9 cellular contexts compared by ENCODE assay signal in the genomic region with DNA sequence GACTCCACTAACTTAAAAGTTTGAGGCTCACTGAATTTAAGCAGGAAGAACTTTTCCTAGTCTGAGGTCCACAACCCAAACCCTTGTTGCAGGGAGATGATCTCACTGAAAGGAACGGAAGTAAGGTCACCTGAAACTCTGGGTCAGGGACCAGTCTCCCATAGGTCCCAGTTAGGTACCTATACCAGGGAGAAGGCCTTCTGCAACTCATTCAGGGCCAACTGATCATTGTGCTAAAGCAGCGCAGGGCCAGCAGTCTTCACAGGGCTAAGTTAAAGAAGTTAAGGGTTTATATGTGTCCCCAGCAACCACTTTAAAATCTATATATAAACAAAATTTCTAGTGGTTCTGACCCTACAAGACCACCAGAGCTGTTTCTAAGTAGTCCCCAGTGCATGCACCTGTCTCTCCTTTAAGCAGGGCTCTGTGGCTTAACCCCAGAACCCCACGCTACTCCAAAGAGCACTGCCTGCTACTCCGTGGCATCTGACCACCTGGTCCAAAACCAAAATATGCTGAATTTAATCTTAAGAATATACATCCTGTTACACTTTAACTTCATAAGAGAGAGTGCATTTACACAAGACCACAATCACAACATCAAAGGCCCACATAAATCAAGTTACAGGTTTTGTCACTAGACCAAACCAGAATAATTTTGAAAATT. TPM values are rescaled to one million over a fixed set of nuclear protein-coding genes. Genes with fewer than 3 reads are reported as not detected.
A peak's percentile ranks its signal among the peaks of the same experiment; 100 is the strongest.
DNase-seq lines count a peak whose midpoint lies in the region; ATAC-seq and TF ChIP-seq lines count a peak whose summit lies in the region.
"Had no signal": no experiment of that assay in that cellular context is flagged by ENCODE, and none has a peak within 500 bp of the region (broad histone marks: within the 10 kb centered on the region; RNA-seq: fewer than 3 reads in every experiment).

No MANE protein-coding gene starts in this region.

- peak; percentile 57 for DNase-seq in DND-41
- DNase-seq in NT2/D1 (ENCODE audit: low read depth, low spot score) = no peak
- no peak for DNase-seq in progenitor cell of endocrine pancreas (ENCODE audit: low spot score, unreplicated experiment)
- DNase-seq in NCI-H2081 treated with DMSO at 0.1 percent for 48 hours (lab: John Stamatoyannopoulos, UW) = no peak
- no peak for DNase-seq in GM19240 (ENCODE audit: insufficient read length, low spot score)
- DNase-seq: NCI-H1105 had no signal

- no peaks in the 10 kb centered on the region for H3K27me3 Mint-ChIP-seq in progenitor cell of endocrine pancreas

- peak overlapping the region; percentile 47 for H3K4me3 Mint-ChIP-seq in progenitor cell of endocrine pancreas (ENCODE audit: low read depth)

- H3K27ac ChIP-seq in DND-41 (ENCODE audit: low read length) (peak overlapping the region; percentile 64), duodenal mucosa (ENCODE audit: low read depth, low read length) (no peak overlapping the region)

- no peak overlapping the region for H2AFZ ChIP-seq in DND-41 (ENCODE audit: low read depth, low read length)

- H4K20me1 ChIP-seq in DND-41 (ENCODE audit: insufficient read depth, low read length) = peaks cover 67% of the 10 kb centered on the region

- H3K9me3 Mint-ChIP-seq in progenitor cell of endocrine pancreas (ENCODE audit: low read depth) = peaks cover 2% of the 10 kb centered on the region

- peaks cover 73% of the 10 kb centered on the region for H3K4me1 ChIP-seq in DND-41 (ENCODE audit: insufficient read depth, low read length)
- H3K4me1 ChIP-seq in NT2/D1 (ENCODE audit: insufficient read depth, insufficient read length) = no peaks in the 10 kb centered on the region
- H3K4me1 ChIP-seq in duodenal mucosa (ENCODE audit: control insufficient read depth in 1 of 2, insufficient read depth in 2 of 2, low read length in 2 of 2) = peaks cover 28 to 32% of the 10 kb centered on the region in 2 donors

- H3K4me3 ChIP-seq in DND-41 (ENCODE audit: low read depth in 1 of 2, low read length in 2 of 2) = peak overlapping the region; percentile 70 to 95; a peak in 2 of 4 replicates
- no peak overlapping the region for H3K4me3 ChIP-seq in NT2/D1 (ENCODE audit: insufficient read length, low read depth)
- peak overlapping the region; percentile 20 to 42 for H3K4me3 ChIP-seq in duodenal mucosa (ENCODE audit: low read depth in 1 of 2, low read length in 2 of 2)

- peak overlapping the region; percentile 74 for H3K4me2 ChIP-seq in DND-41 (ENCODE audit: insufficient read depth, low read length)

- H3K36me3 Mint-ChIP-seq in progenitor cell of endocrine pancreas (ENCODE audit: insufficient read depth) = peaks cover 18% of the 10 kb centered on the region

- peaks cover 81% of the 10 kb centered on the region for H3K79me2 ChIP-seq in DND-41 (ENCODE audit: insufficient read depth, low read length)

- H3K36me3 ChIP-seq in DND-41 (ENCODE audit: insufficient read depth, low read length) (peaks cover 71% of the 10 kb centered on the region), NT2/D1 (ENCODE audit: insufficient read depth, insufficient read length, low read length) (peaks cover 61% of the 10 kb centered on the region), duodenal mucosa (ENCODE audit: control insufficient read depth in 1 of 2, insufficient read depth in 2 of 2, low read length in 2 of 2) (peaks cover 7 to 29% of the 10 kb centered on the region in 2 donors)

- H3K27me3 ChIP-seq in DND-41 (ENCODE audit: insufficient read depth, low read length, poor library complexity) (no peaks in the 10 kb centered on the region), NT2/D1 (ENCODE audit: insufficient read depth, insufficient read length) (no peaks in the 10 kb centered on the region), duodenal mucosa (ENCODE audit: control insufficient read depth in 1 of 2, insufficient read depth in 2 of 2, low read length in 2 of 2) (no peaks in the 10 kb centered on the region)

- peaks cover 33% of the 10 kb centered on the region for H3K4me1 Mint-ChIP-seq in progenitor cell of endocrine pancreas (ENCODE audit: low read depth)

- H3K9ac ChIP-seq in DND-41 (ENCODE audit: low read depth, low read length) (peak overlapping the region; percentile 93), NT2/D1 (ENCODE audit: insufficient read length, low read depth) (peak overlapping the region; percentile 0), duodenal mucosa (ENCODE audit: low read depth in 1 of 2, low read length in 2 of 2) (no peak overlapping the region)

- H3K27ac Mint-ChIP-seq in progenitor cell of endocrine pancreas = peak overlapping the region; percentile 76

- H3K9me3 ChIP-seq in DND-41 (ENCODE audit: insufficient read depth, low read length, severe bottlenecking) (no peaks in the 10 kb centered on the region), NT2/D1 (ENCODE audit: insufficient read depth, low read length) (peaks cover 7% of the 10 kb centered on the region; the same call in 1 of the 2 replicates), duodenal mucosa (ENCODE audit: control insufficient read depth in 1 of 2, low read length in 2 of 2) (no peaks in the 10 kb centered on the region)

- TF ChIP-seq CTCF in DND-41 (IDR thresholded peaks at IDR 0.05; ENCODE audit: borderline replicate concordance, extremely low read depth, low read length, poor library complexity, severe bottlenecking) (no peak), progenitor cell of endocrine pancreas (IDR thresholded peaks at IDR 0.05; ENCODE audit: unreplicated experiment) (no peak)

- ATAC-seq in DND-41 (ENCODE audit: insufficient read depth, low read depth) = peak; percentile 25; the same call in 2 of the 3 replicates
- no peak for ATAC-seq in HG03354 (IDR thresholded peaks at IDR 0.05; ENCODE audit: poor library complexity, severe bottlenecking, unreplicated experiment)
- no peak for ATAC-seq in GM19395 (IDR thresholded peaks at IDR 0.05; ENCODE audit: unreplicated experiment)

RNA-seq across cellular contexts. Expression of a gene that starts 2.8 kb away (rescaled TPM):
- 215 and 220 TPM in 2 replicates for total RNA-seq in progenitor cell of endocrine pancreas

RNA-seq across cellular contexts. Expression of a gene that starts 17.7 kb away (rescaled TPM):
- 148 and 158 TPM in 2 replicates for total RNA-seq in progenitor cell of endocrine pancreas

Comparison
In these comparisons a context has a peak if more than half of its experiments do, and no peak if none do; other contexts are left out.
1. H3K9ac ChIP-seq: peak in DND-41 (single experiment) and NT2/D1 (single experiment); none in duodenal mucosa (0 of 2).